ENCODE assay signal across 8 cellular contexts in the genomic region with DNA sequence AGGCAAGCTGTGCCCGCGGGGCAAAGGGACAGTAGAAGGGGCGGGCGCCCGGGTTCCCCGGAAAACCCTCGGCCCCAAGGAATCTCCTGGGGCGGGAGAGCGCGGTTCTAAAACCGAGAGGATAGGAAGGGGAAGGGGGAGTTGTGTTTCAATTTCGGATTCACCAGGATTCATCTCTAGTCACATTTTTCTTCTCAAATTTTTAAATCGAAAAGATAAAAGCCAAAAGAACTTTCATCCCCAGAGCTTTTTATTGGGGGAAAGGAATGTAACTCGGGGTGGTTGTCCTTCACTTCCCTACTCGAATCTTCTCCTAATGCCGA. TPM values are rescaled to one million over a fixed set of nuclear protein-coding genes. Genes with fewer than 3 reads are reported as not detected.
DNase-seq lines count a peak whose midpoint lies in the region; ATAC-seq and TF ChIP-seq lines count a peak whose summit lies in the region.

No MANE protein-coding gene starts in this region.

- TF ChIP-seq CTCF in brain (conservative IDR thresholded peaks at IDR 0.05) (no peak), tibial artery (IDR thresholded peaks at IDR 0.05) (no peak)

- H3K27ac Mint-ChIP-seq in brain (peak overlapping the region in 3 of 5 experiments; percentile 81 to 91 (median 90)), memory B cell (no peak overlapping the region)

- peak overlapping the region; percentile 92 to 96 for H3K27ac ChIP-seq in tibial artery

- peak overlapping the region; percentile 49 for H3K4me3 Mint-ChIP-seq in activated T-cell treated with anti-CD3 and anti-CD28 coated beads, Interleukin-2, amount 50 U/mL, for 4 hours
- H3K4me3 Mint-ChIP-seq in brain (peak overlapping the region; percentile 92 to 95 (median 94)), memory B cell (peak overlapping the region; percentile 82)

- intact Hi-C loops in tibial artery (cut with DNase I; ENCODE audit: low total_unique reads): no loop called here

- no peak for DNase-seq in activated T-cell treated with anti-CD3 and anti-CD28 coated beads, Interleukin-2, amount 50 U/mL, for 4 hours
- no peak for DNase-seq in activated T-cell treated with anti-CD3 and anti-CD28 coated beads, Interleukin-2, amount 50 U/mL, for 1 hour
- DNase-seq in memory B cell (ENCODE audit: low spot score in 2 of 2) (no peak), tibial artery (no peak), SK-N-DZ (ENCODE audit: low spot score) (no peak)
- no peak for DNase-seq in NK-92 treated with Interleukin-12 subunit alpha and Interleukin-12 subunit beta, amount 100 ng/mL, for 24 hours (lab: John Stamatoyannopoulos, UW)

- no peaks in the 10 kb centered on the region for H3K9me3 ChIP-seq in tibial artery

- H3K4me1 ChIP-seq in tibial artery: peaks cover 0 to 32% (median 11%) of the 10 kb centered on the region in 4 donors

- H3K36me3 Mint-ChIP-seq in activated T-cell treated with anti-CD3 and anti-CD28 coated beads, Interleukin-2, amount 50 U/mL, for 4 hours (ENCODE audit: insufficient read depth): no peaks in the 10 kb centered on the region
- H3K36me3 Mint-ChIP-seq in brain: peaks cover 4% of the 10 kb centered on the region
- no peaks in the 10 kb centered on the region for H3K36me3 Mint-ChIP-seq in memory B cell

- H3K4me1 Mint-ChIP-seq in activated T-cell treated with anti-CD3 and anti-CD28 coated beads, Interleukin-2, amount 50 U/mL, for 4 hours (ENCODE audit: low read depth): peaks cover 40% of the 10 kb centered on the region
- H3K4me1 Mint-ChIP-seq in brain (peaks cover 53% of the 10 kb centered on the region), memory B cell (peaks cover 15% of the 10 kb centered on the region)

- H3K9me3 Mint-ChIP-seq in activated T-cell treated with anti-CD3 and anti-CD28 coated beads, Interleukin-2, amount 50 U/mL, for 4 hours: no peaks in the 10 kb centered on the region
- H3K9me3 Mint-ChIP-seq in brain: peaks cover 0 to 2% (median 0%) of the 10 kb centered on the region in 5 experiments
- H3K9me3 Mint-ChIP-seq in memory B cell: no peaks in the 10 kb centered on the region

- no peaks in the 10 kb centered on the region for H3K27me3 ChIP-seq in tibial artery

- peaks cover 73% of the 10 kb centered on the region for H3K27me3 Mint-ChIP-seq in activated T-cell treated with anti-CD3 and anti-CD28 coated beads, Interleukin-2, amount 50 U/mL, for 4 hours (ENCODE audit: low read depth)
- H3K27me3 Mint-ChIP-seq in brain: peaks cover 98% of the 10 kb centered on the region
- H3K27me3 Mint-ChIP-seq in memory B cell: peaks cover 20% of the 10 kb centered on the region

- ATAC-seq in activated T-cell treated with anti-CD3 and anti-CD28 coated beads, Interleukin-2, amount 50 U/mL, for 4 hours: no peak
- ATAC-seq in memory B cell (ENCODE audit: low read depth): no peak
- no peak for ATAC-seq in HG02885 (IDR thresholded peaks at IDR 0.05; ENCODE audit: poor library complexity, unreplicated experiment)

- peak overlapping the region; percentile 62 to 81 for H3K4me3 ChIP-seq in tibial artery

- H3K36me3 ChIP-seq in tibial artery: peaks cover 5 to 19% (median 7%) of the 10 kb centered on the region in 3 donors

RNA-seq across cellular contexts. Expression of gene BMP4, which starts 1.4 kb away (rescaled TPM):
- under 1 TPM; 0.11 to 0.30 (median 0.27) TPM for total RNA-seq in activated T-cell treated with anti-CD3 and anti-CD28 coated beads, Interleukin-2, amount 50 U/mL, for 4 hours
- polyA plus RNA-seq in brain (ENCODE audit: insufficient read depth, low read depth, low replicate concordance): 3.3 TPM
- 1.0 and 1.6 TPM in 2 replicates for polyA plus RNA-seq in SK-N-DZ (2014; cell fraction: cytosol; rRNA removed)
- polyA plus RNA-seq in SK-N-DZ (2014; cell fraction: nucleus; rRNA removed): 0.62 and 1.5 TPM in 2 replicates
